In genomic region chr12:123983822-123984485, GRCh38 we compare ENCODE assay signal across 1 cellular context.
TF ChIP-seq lines count a peak whose summit lies in the region.

No MANE protein-coding gene starts in this region.

TF ChIP-seq in K562, 482 proteins besides CTCF, POLR2A, EP300 and RAD21:
- peak; percentile 70 for TF ChIP-seq DEAF1 (CRISPR knock-in tag; IDR thresholded peaks at IDR 0.05)
- TF ChIP-seq SMARCC2 (IDR thresholded peaks at IDR 0.05; ENCODE audit: low read depth), result no peak
- peak; percentile 68 for TF ChIP-seq SMC3 (conservative IDR thresholded peaks at IDR 0.05; ENCODE audit: insufficient read depth, low read depth, low read length)
- TF ChIP-seq EGR1 (conservative IDR thresholded peaks at IDR 0.05), result 0 out of 2 replicates have a peak, but pooled peaks have one; percentile 7
- TF ChIP-seq KLF16 (IDR thresholded peaks at IDR 0.05), result peak; percentile 29; the same call in 1 of the 2 replicates
- TF ChIP-seq PRDM10 (IDR thresholded peaks at IDR 0.05; ENCODE audit: partially characterized antibody), result no peak
- peak; percentile 70 for TF ChIP-seq HMBOX1 (IDR thresholded peaks at IDR 0.05)
